Comparison of ENCODE assay signal across 1 cellular context in genomic region chr12:6965714-6966113, GRCh38.
TF ChIP-seq lines count a peak whose summit lies in the region.

No MANE protein-coding gene starts in this region.

TF ChIP-seq in HepG2, 621 proteins besides CTCF, POLR2A, EP300 and RAD21:
- TF ChIP-seq RCOR2 (CRISPR knock-in tag; IDR thresholded peaks at IDR 0.05) (no peak), ZFP41 (CRISPR knock-in tag; IDR thresholded peaks at IDR 0.05; ENCODE audit: borderline replicate concordance) (no peak), HNF4A (CRISPR knock-in tag; IDR thresholded peaks at IDR 0.05) (no peak), RBFOX2 (IDR thresholded peaks at IDR 0.05; ENCODE audit: low read depth, low read length) (0 out of 2 replicates have a peak, but pooled peaks have one; percentile 3), ZNF749 (CRISPR knock-in tag; IDR thresholded peaks at IDR 0.05; ENCODE audit: borderline replicate concordance) (no peak), NR2F6 (IDR thresholded peaks at IDR 0.05) (no peak), NR2F6 (CRISPR knock-in tag; IDR thresholded peaks at IDR 0.05) (no peak), ZNF841 (CRISPR knock-in tag; IDR thresholded peaks at IDR 0.05; ENCODE audit: borderline replicate concordance) (no peak), TIGD3 (CRISPR knock-in tag; IDR thresholded peaks at IDR 0.05; ENCODE audit: borderline replicate concordance) (no peak)
- TF ChIP-seq, protein P1, sequence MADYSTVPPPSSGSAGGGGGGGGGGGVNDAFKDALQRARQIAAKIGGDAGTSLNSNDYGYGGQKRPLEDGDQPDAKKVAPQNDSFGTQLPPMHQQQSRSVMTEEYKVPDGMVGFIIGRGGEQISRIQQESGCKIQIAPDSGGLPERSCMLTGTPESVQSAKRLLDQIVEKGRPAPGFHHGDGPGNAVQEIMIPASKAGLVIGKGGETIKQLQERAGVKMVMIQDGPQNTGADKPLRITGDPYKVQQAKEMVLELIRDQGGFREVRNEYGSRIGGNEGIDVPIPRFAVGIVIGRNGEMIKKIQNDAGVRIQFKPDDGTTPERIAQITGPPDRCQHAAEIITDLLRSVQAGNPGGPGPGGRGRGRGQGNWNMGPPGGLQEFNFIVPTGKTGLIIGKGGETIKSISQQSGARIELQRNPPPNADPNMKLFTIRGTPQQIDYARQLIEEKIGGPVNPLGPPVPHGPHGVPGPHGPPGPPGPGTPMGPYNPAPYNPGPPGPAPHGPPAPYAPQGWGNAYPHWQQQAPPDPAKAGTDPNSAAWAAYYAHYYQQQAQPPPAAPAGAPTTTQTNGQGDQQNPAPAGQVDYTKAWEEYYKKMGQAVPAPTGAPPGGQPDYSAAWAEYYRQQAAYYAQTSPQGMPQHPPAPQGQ (CRISPR knock-in tag; IDR thresholded peaks at IDR 0.05; ENCODE audit: borderline replicate concordance), result no peak
